7 cellular contexts compared by ENCODE assay signal in the genomic region with DNA sequence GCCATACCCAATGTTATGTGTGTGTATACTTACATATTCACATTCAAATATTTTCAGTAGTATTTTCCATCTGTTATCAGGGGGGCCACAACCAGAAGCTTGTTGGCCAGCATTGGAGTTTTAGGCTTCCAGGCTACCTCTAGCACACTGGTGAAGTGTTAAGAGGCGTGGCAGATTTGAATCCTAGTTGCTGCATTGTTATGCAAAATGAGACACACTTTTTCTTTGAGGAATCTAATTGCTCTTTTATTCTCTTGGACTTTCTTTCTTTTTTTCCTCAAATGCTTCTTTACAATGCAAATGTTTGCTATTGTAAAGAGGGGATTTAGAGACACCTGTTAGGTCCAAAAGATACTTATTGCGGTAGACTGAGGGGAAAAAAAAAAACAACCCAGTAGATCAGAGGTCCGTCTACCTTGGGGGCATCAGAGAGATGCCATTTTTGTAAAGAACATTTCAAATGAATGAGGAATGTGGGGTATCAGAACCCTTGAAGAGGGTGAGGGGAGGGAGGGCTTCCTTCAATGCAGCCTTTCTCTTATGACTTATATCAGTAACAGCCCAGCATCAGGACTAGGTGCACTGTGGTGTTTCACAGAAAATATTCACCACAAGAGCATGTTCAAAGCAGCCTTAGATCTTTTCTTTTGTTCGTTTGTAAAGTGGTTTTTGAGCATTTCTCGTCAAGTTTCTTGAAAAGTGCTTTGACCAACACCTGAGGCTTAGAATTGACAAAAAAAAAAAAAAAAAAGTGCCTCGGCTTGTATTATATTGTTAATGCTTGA. TPM values are rescaled to one million over a fixed set of nuclear protein-coding genes. Genes with fewer than 3 reads are reported as not detected.
DNase-seq lines count a peak whose midpoint lies in the region; ATAC-seq and TF ChIP-seq lines count a peak whose summit lies in the region.

No MANE protein-coding gene starts in this region.

- ATAC-seq in HG02852 (IDR thresholded peaks at IDR 0.05; ENCODE audit: unreplicated experiment) = no peak

- H3K9me3 ChIP-seq in WERI-Rb-1 (ENCODE audit: severe bottlenecking) (peaks cover 2% of the 10 kb centered on the region), smooth muscle cell (replicated peaks; ENCODE audit: low read depth) (no peaks in the 10 kb centered on the region)

- DNase-seq in HT-29 (ENCODE audit: low spot score) (peak; percentile 7), WERI-Rb-1 (no peak), fibroblast of pulmonary artery (ENCODE audit: low read depth) (no peak), smooth muscle cell (lab: John Stamatoyannopoulos, UW; ENCODE audit: unreplicated experiment) (no peak), GM20000 (ENCODE audit: low spot score) (no peak), germinal center (ENCODE audit: low spot score) (no peak)

- peak overlapping the region; percentile 97 for H2AFZ ChIP-seq in smooth muscle cell (ENCODE audit: low read depth)

- peak overlapping the region; percentile 85 for H3K9ac ChIP-seq in smooth muscle cell (ENCODE audit: low read depth)

- H3K36me3 ChIP-seq in WERI-Rb-1 (peaks cover 7% of the 10 kb centered on the region; the same call in 1 of the 2 replicates), smooth muscle cell (ENCODE audit: low read depth) (no peaks in the 10 kb centered on the region)

- no peak overlapping the region for H3K27ac ChIP-seq in WERI-Rb-1
- H3K27ac ChIP-seq in smooth muscle cell (ENCODE audit: low read depth) = peak overlapping the region; percentile 85

- H3K27me3 ChIP-seq in WERI-Rb-1 (ENCODE audit: insufficient read depth, low read depth, severe bottlenecking) = no peaks in the 10 kb centered on the region
- H3K27me3 ChIP-seq in smooth muscle cell (ENCODE audit: low read depth) = no peaks in the 10 kb centered on the region

- no peak for TF ChIP-seq CTCF in WERI-Rb-1 (IDR thresholded peaks at IDR 0.05; ENCODE audit: low read depth, low read length)
- no peak for TF ChIP-seq CTCF in fibroblast of pulmonary artery (IDR thresholded peaks at IDR 0.05; ENCODE audit: low read length, missing control alignments)
- TF ChIP-seq CTCF in smooth muscle cell (IDR thresholded peaks at IDR 0.05; ENCODE audit: borderline replicate concordance, insufficient read depth, poor library complexity, severe bottlenecking) = no peak
- no peak for TF ChIP-seq CTCF in GM20000 (IDR thresholded peaks at IDR 0.05; ENCODE audit: extremely low read depth, missing control alignments)

- peak overlapping the region; percentile 87; the same call in 1 of the 2 replicates for H3K4me3 ChIP-seq in WERI-Rb-1 (ENCODE audit: low read depth, low read length)
- peak overlapping the region; percentile 89 for H3K4me3 ChIP-seq in fibroblast of pulmonary artery (replicated peaks; ENCODE audit: low read depth, low read length)
- H3K4me3 ChIP-seq in smooth muscle cell = peak overlapping the region; percentile 77

- peak overlapping the region; percentile 93 for H3K4me2 ChIP-seq in smooth muscle cell

- H3K79me2 ChIP-seq in smooth muscle cell (ENCODE audit: low read depth) = peaks cover 59% of the 10 kb centered on the region

- H4K20me1 ChIP-seq in smooth muscle cell (ENCODE audit: low read depth) = peaks cover 60% of the 10 kb centered on the region

- peaks cover 16% of the 10 kb centered on the region for H3K4me1 ChIP-seq in smooth muscle cell (ENCODE audit: low read depth)

- 37% methylated on average over 6 of the region's 6 CpGs for WGBS in smooth muscle cell (ENCODE audit: low lambda C conversion rate)

- H3F3A ChIP-seq in smooth muscle cell (ENCODE audit: low read depth) = peaks cover 16% of the 10 kb centered on the region

RNA-seq across cellular contexts. Expression of gene SMARCA2, which starts 3.8 kb away (rescaled TPM):
- total RNA-seq in HT-29 (2014; rRNA removed; shearing (Covaris generic)) = 27.8 and 36.1 TPM in 2 replicates
- 61.7 and 70.3 TPM in 2 replicates for total RNA-seq in smooth muscle cell
- 27.7 and 29.3 TPM in 2 replicates for polyA plus RNA-seq in smooth muscle cell
